ENCODE assay signal across 12 cellular contexts in the genomic region with DNA sequence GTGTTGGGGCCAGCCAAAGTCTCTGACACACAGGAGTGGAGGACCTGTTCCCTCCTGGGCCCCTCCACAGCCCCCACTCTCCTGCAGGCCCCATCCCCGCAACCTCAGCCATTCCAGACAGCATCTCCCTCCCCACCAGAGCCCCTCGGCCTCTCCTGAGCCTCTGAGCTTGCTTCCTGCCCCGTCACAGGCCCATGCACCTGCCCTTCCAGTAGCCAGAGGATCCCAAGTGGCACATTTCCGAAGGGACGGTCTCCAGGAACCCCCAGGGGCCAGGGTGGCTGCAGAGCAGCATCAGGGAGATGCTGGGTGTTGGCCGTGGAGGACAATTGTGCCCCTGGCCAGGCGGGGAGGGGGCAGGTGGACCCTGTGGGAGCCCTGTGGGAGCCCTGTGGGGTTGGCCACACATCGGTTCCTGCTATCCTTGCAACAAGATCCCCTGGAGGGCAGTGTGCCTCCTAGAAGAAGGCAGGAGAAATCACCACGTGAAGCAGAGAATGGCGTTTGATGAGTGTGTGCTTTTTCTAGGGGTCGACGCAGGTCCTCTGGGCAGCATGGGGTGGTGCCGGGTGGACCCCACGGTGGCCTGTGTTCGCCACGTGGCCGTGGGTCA. TPM values are rescaled to one million over a fixed set of nuclear protein-coding genes. Genes with fewer than 3 reads are reported as not detected.
DNase-seq lines count a peak whose midpoint lies in the region; TF ChIP-seq lines count a peak whose summit lies in the region.
"Had no signal": no experiment of that assay in that cellular context is flagged by ENCODE, and none has a peak within 500 bp of the region (broad histone marks: within the 10 kb centered on the region; RNA-seq: fewer than 3 reads in every experiment).

No MANE protein-coding gene starts in this region.

- H3K9me3 ChIP-seq in SK-N-MC (ENCODE audit: low read depth, low read length) (no peaks in the 10 kb centered on the region), esophagus squamous epithelium (no peaks in the 10 kb centered on the region), prostate gland (no peaks in the 10 kb centered on the region)

- H3K4me3 ChIP-seq in SK-N-MC (no peak overlapping the region), esophagus squamous epithelium (no peak overlapping the region), prostate gland (no peak overlapping the region)

- no peak for TF ChIP-seq POLR2A in esophagus squamous epithelium (IDR thresholded peaks at IDR 0.05)
- no peak for TF ChIP-seq POLR2A in prostate gland (IDR thresholded peaks at IDR 0.05)

- TF ChIP-seq CTCF in 22Rv1 (IDR thresholded peaks at IDR 0.05), result no peak
- no peak for TF ChIP-seq CTCF in esophagus squamous epithelium (IDR thresholded peaks at IDR 0.05)
- no peak for TF ChIP-seq CTCF in prostate gland (IDR thresholded peaks at IDR 0.05)

- WGBS in esophagus squamous epithelium, 2 donors, result 32 to 43% methylated on average over 11 to 12 of the region's 17 CpGs
- 55% methylated on average over 16 of the region's 17 CpGs for WGBS in prostate gland

- H3K36me3 ChIP-seq in SK-N-MC (ENCODE audit: insufficient read depth, low read length), result peaks cover 85% of the 10 kb centered on the region
- H3K36me3 ChIP-seq in esophagus squamous epithelium, result peaks cover 7 to 82% (median 20%) of the 10 kb centered on the region in 3 donors
- peaks cover 6 to 11% of the 10 kb centered on the region in 2 donors for H3K36me3 ChIP-seq in prostate gland

- H3K4me1 ChIP-seq in esophagus squamous epithelium (peaks cover 72 to 100% (median 86%) of the 10 kb centered on the region in 3 donors), prostate gland (replicated peaks) (peaks cover 68% of the 10 kb centered on the region)

- H3K27ac ChIP-seq in 22Rv1, result peak overlapping the region; percentile 79
- H3K27ac ChIP-seq in SK-N-MC, result peak overlapping the region; percentile 42
- peak overlapping the region; percentile 87 to 94 (median 92) for H3K27ac ChIP-seq in esophagus squamous epithelium
- peak overlapping the region; percentile 89 to 91 for H3K27ac ChIP-seq in prostate gland

- intact Hi-C loops in esophagus squamous epithelium (cut with DNase I) (no loop called here), prostate gland (cut with DNase I) (no loop called here)

- DNase-seq in SK-N-MC (ENCODE audit: low read depth, low spot score) (no peak), esophagus squamous epithelium (lab: John Stamatoyannopoulos, UW) (no peak), prostate gland (ENCODE audit: low spot score) (no peak), medulla oblongata (ENCODE audit: extremely low spot score) (no peak), NCI-H1048 (lab: John Stamatoyannopoulos, UW) (no peak), NCI-H2081 treated with DMSO at 0.1 percent for 48 hours (lab: John Stamatoyannopoulos, UW) (no peak)
- DNase-seq in stimulated activated CD4-positive, alpha-beta T cell treated with anti-CD3 and anti-CD28 coated beads, Interleukin-2, amount 100 ng/mL, for 24 hours, result no peak
- DNase-seq: activated CD4-positive, alpha-beta T cell treated with anti-CD3 and anti-CD28 coated beads, Interleukin-2, amount 50 U/mL, for 1 hour; activated naive CD8-positive, alpha-beta T cell treated with anti-CD3 and anti-CD28 coated beads, Interleukin-2, amount 10 ng/mL, durations not matched to agents 7 days and 5 days; AML-193; NCI-H69 had no signal

- no peaks in the 10 kb centered on the region for H3K27me3 ChIP-seq in esophagus squamous epithelium
- H3K27me3 ChIP-seq in prostate gland (replicated peaks; ENCODE audit: insufficient read depth), result no peaks in the 10 kb centered on the region

- H3K9ac ChIP-seq in SK-N-MC (ENCODE audit: insufficient read length), result no peak overlapping the region

RNA-seq across cellular contexts. Expression of a gene that starts 45.3 kb away (rescaled TPM):
- 10 to 100 TPM in 2 of 4 donors, 1 to 10 TPM in 2; 7.7 to 18.5 (median 10.1) TPM for total RNA-seq in esophagus squamous epithelium
- total RNA-seq in prostate gland, result 10 to 100 TPM; 21.2 to 27.3 TPM
